Comparison of ENCODE assay signal across 8 cellular contexts in the genomic region with DNA sequence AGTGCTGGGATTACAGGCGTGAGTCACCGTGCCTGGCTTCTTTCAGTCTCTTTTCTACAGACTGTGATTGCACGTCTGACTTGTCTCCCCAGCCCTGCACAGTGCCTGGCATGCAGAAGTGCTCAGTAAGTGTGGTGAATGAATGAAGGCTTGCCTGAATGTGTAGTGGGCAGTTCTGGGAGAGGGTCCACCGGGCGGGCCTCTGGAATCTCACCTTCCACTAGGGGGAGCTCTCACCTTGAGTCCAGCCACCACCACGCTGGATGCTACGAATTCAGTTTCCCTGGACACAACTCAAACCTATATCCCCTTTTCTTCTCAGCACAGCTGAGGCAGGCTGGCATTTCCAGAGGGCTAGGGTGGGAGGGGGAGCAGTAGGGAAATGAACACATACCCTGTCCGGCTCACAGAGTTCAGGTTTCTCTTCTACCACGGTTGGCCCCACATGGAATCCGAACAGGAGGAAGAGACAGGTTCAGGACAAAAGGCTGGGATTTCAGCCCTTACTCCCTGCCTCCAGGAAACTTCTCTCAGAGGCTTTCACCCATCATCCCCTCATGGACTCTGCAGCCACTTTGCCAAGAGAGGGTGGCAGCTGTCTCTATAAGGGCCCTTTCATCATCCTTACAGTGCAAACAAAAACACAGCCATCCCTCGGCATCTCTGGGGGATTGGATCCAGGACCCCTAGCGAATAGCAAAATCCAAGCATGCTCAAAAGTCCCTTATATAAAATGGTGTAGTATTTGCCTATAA.
DNase-seq lines count a peak whose midpoint lies in the region; ATAC-seq, FAIRE-seq and TF ChIP-seq lines count a peak whose summit lies in the region.

No MANE protein-coding gene starts in this region.

- no peak for FAIRE-seq in A549 (lab: Jason Lieb, UNC)

- H3K9me3 ChIP-seq in A549: no peaks in the 10 kb centered on the region

- no peaks in the 10 kb centered on the region for H3K9me3 Mint-ChIP-seq in chondrocyte (ENCODE audit: low read depth)

- H3K27me3 Mint-ChIP-seq in chondrocyte (ENCODE audit: low read depth): peaks cover 24% of the 10 kb centered on the region

- H3K4me1 Mint-ChIP-seq in chondrocyte (ENCODE audit: low read depth): no peaks in the 10 kb centered on the region

- H3K4me2 ChIP-seq in A549: no peak overlapping the region

- H3K4me3 Mint-ChIP-seq in chondrocyte (ENCODE audit: unreplicated experiment): no peak overlapping the region

- WGBS in A549 (ENCODE audit: missing lambda C conversion rate): 54% methylated on average over 9 of the region's 12 CpGs

- H3K27ac Mint-ChIP-seq in chondrocyte (ENCODE audit: unreplicated experiment): no peak overlapping the region

- peak; percentile 30 to 38 for DNase-seq in A549 (ENCODE audit: low read depth in 1 of 2, low spot score in 1 of 2)
- peak; percentile 26 for DNase-seq in GDM1 (lab: John Stamatoyannopoulos, UW)
- peak; percentile 20 for DNase-seq in NCI-H345 (lab: John Stamatoyannopoulos, UW)
- DNase-seq in chondrocyte (ENCODE audit: low spot score): no peak
- DNase-seq in pons (ENCODE audit: low spot score): peak; percentile 20

- TF ChIP-seq RAD21 in A549 (conservative IDR thresholded peaks at IDR 0.05 in 1 of 2, IDR thresholded peaks at IDR 0.05 in 1 of 2): peak; percentile 35 to 36; a peak in 3 of 5 replicates

- no peak for TF ChIP-seq EP300 in A549 (IDR thresholded peaks at IDR 0.05)

- H3K36me3 Mint-ChIP-seq in chondrocyte (ENCODE audit: low read depth): no peaks in the 10 kb centered on the region

- H3K4me3 ChIP-seq in A549: no peak overlapping the region

- no peak for TF ChIP-seq POLR2A in A549 (IDR thresholded peaks at IDR 0.05; ENCODE audit: low read length)

- H3K4me1 ChIP-seq in A549: no peaks in the 10 kb centered on the region

- CTCF ChIA-PET in A549 (lab: Yijun Ruan, JAX): interaction anchor here (0.6 to 1.9 kb wide), 13 partner anchors 10 to 471 kb away, joined by 3 to 10 read pairs (median 3); no protein-coding TSS in a partner anchor

- H3K27ac ChIP-seq in A549: no peak overlapping the region

- peak; percentile 47 for TF ChIP-seq CTCF in A549 (IDR thresholded peaks at IDR 0.05)
- peak; percentile 69 for TF ChIP-seq CTCF in chondrocyte (IDR thresholded peaks at IDR 0.05)

- POLR2A ChIA-PET in A549 (lab: Yijun Ruan, JAX): no interaction called here

- peak; percentile 57 to 85; a peak in 4 of 6 replicates for ATAC-seq in A549
- ATAC-seq in GM21381 (IDR thresholded peaks at IDR 0.05; ENCODE audit: unreplicated experiment): no peak
- no peak for ATAC-seq in HG03571 (IDR thresholded peaks at IDR 0.05; ENCODE audit: unreplicated experiment)
- ATAC-seq in GM18873 (IDR thresholded peaks at IDR 0.05; ENCODE audit: low FRiP score, unreplicated experiment): no peak

TF ChIP-seq in A549, 52 proteins besides CTCF, POLR2A, EP300 and RAD21:
- TF ChIP-seq NR3C1 (IDR thresholded peaks at IDR 0.05) (no peak), EHF (CRISPR knock-in tag; IDR thresholded peaks at IDR 0.05) (no peak), MAZ (IDR thresholded peaks at IDR 0.05; ENCODE audit: borderline replicate concordance, low read depth, low read length) (no peak), SMC3 (IDR thresholded peaks at IDR 0.05) (0 out of 3 replicates have a peak, but pooled peaks have one; percentile 8), POLR2AphosphoS2 (conservative IDR thresholded peaks at IDR 0.05; ENCODE audit: low read length) (no peak), HOXB5 (CRISPR knock-in tag; IDR thresholded peaks at IDR 0.05) (no peak), TFCP2L1 (CRISPR knock-in tag; IDR thresholded peaks at IDR 0.05) (no peak), REST (IDR thresholded peaks at IDR 0.05) (no peak)
- TF ChIP-seq, protein P1, sequence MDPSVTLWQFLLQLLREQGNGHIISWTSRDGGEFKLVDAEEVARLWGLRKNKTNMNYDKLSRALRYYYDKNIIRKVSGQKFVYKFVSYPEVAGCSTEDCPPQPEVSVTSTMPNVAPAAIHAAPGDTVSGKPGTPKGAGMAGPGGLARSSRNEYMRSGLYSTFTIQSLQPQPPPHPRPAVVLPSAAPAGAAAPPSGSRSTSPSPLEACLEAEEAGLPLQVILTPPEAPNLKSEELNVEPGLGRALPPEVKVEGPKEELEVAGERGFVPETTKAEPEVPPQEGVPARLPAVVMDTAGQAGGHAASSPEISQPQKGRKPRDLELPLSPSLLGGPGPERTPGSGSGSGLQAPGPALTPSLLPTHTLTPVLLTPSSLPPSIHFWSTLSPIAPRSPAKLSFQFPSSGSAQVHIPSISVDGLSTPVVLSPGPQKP (IDR thresholded peaks at IDR 0.05; ENCODE audit: low read depth, low read length): no peak

Comparison
In these comparisons a context has a peak if more than half of its experiments do, and no peak if none do; other contexts are left out.
1. ATAC-seq: peak in A549 (2 of 2); none in GM21381 (single experiment), HG03571 (single experiment) and GM18873 (single experiment).